8 cellular contexts compared by ENCODE assay signal in genomic region chr3:101829066-101829830, GRCh38. TPM values are rescaled to one million over a fixed set of nuclear protein-coding genes. Genes with fewer than 3 reads are reported as not detected.
DNase-seq lines count a peak whose midpoint lies in the region; ATAC-seq lines count a peak whose summit lies in the region.

No MANE protein-coding gene starts in this region.

- peak overlapping the region; percentile 93 for H3K27ac ChIP-seq in effector memory CD4-positive, alpha-beta T cell (ENCODE audit: insufficient read depth, low read length, poor library complexity, severe bottlenecking)

- H3K4me1 ChIP-seq in effector memory CD4-positive, alpha-beta T cell (ENCODE audit: control insufficient read depth, insufficient read depth, low read length, poor library complexity, severe bottlenecking), result peaks cover 29% of the 10 kb centered on the region

- H3K36me3 ChIP-seq in effector memory CD4-positive, alpha-beta T cell (ENCODE audit: control insufficient read depth, insufficient read depth, low read length), result no peaks in the 10 kb centered on the region

- no peaks in the 10 kb centered on the region for H3K27me3 ChIP-seq in effector memory CD4-positive, alpha-beta T cell (replicated peaks; ENCODE audit: control insufficient read depth, insufficient read depth, low read length, poor library complexity, severe bottlenecking)

- peak overlapping the region; percentile 61 for H3K4me3 ChIP-seq in effector memory CD4-positive, alpha-beta T cell (ENCODE audit: insufficient read depth, low read depth, low read length, poor library complexity, severe bottlenecking)

- no peaks in the 10 kb centered on the region for H3K27me3 Mint-ChIP-seq in natural killer cell treated with Interleukin-12 subunit alpha and Interleukin-12 subunit beta and Interleukin-15 and Interleukin-18, amount 100 ng/mL, for 72 hours

- peaks cover 66 to 78% of the 10 kb centered on the region in 2 donors for H3K4me1 Mint-ChIP-seq in natural killer cell treated with Interleukin-12 subunit alpha and Interleukin-12 subunit beta and Interleukin-15 and Interleukin-18, amount 100 ng/mL, for 72 hours (ENCODE audit: low read depth in 2 of 2)

- H3K9me3 Mint-ChIP-seq in natural killer cell treated with Interleukin-12 subunit alpha and Interleukin-12 subunit beta and Interleukin-15 and Interleukin-18, amount 100 ng/mL, for 72 hours, result no peaks in the 10 kb centered on the region

- H3K9me3 ChIP-seq in effector memory CD4-positive, alpha-beta T cell (ENCODE audit: control insufficient read depth, low read length), result no peaks in the 10 kb centered on the region

- DNase-seq in NCI-H1092 treated with DMSO at 0.1 percent for 48 hours (lab: John Stamatoyannopoulos, UW) (peak; percentile 20), NCI-H1092 (lab: John Stamatoyannopoulos, UW) (no peak), ureter (ENCODE audit: low spot score) (peak; percentile 66), AML-193 (lab: John Stamatoyannopoulos, UW) (no peak)
- DNase-seq in activated CD4-positive, alpha-beta T cell treated with anti-CD3 and anti-CD28 coated beads for 1 hour, result peak; percentile 44
- DNase-seq in effector memory CD4-positive, alpha-beta T cell, result peak; percentile 29 to 44 (median 41)
- peak; percentile 80 for DNase-seq in natural killer cell treated with Interleukin-12 subunit alpha and Interleukin-12 subunit beta and Interleukin-15 and Interleukin-18, amount 100 ng/mL, for 72 hours (ENCODE audit: low spot score)

- H3K4me3 Mint-ChIP-seq in natural killer cell treated with Interleukin-12 subunit alpha and Interleukin-12 subunit beta and Interleukin-15 and Interleukin-18, amount 100 ng/mL, for 72 hours, result peak overlapping the region; percentile 96

- H3K36me3 Mint-ChIP-seq in natural killer cell treated with Interleukin-12 subunit alpha and Interleukin-12 subunit beta and Interleukin-15 and Interleukin-18, amount 100 ng/mL, for 72 hours, result peaks cover 21% of the 10 kb centered on the region

- ATAC-seq in HG03108 (IDR thresholded peaks at IDR 0.05; ENCODE audit: unreplicated experiment), result peak; percentile 48
- peak; percentile 76 to 91 for ATAC-seq in natural killer cell treated with Interleukin-12 subunit alpha and Interleukin-12 subunit beta and Interleukin-15 and Interleukin-18, amount 100 ng/mL, for 72 hours

- peak overlapping the region; percentile 88 to 95 for H3K27ac Mint-ChIP-seq in natural killer cell treated with Interleukin-12 subunit alpha and Interleukin-12 subunit beta and Interleukin-15 and Interleukin-18, amount 100 ng/mL, for 72 hours

RNA-seq across cellular contexts. Expression of gene NFKBIZ, which starts 20.1 kb away (rescaled TPM):
- 100 to 1,000 TPM; 314 to 418 TPM for total RNA-seq in natural killer cell treated with Interleukin-12 subunit alpha and Interleukin-12 subunit beta and Interleukin-15 and Interleukin-18, amount 100 ng/mL, for 72 hours
- total RNA-seq in ureter, result 81.8 TPM

RNA-seq across cellular contexts. Expression of gene NXPE3, which starts 50.2 kb away (rescaled TPM):
- total RNA-seq in natural killer cell treated with Interleukin-12 subunit alpha and Interleukin-12 subunit beta and Interleukin-15 and Interleukin-18, amount 100 ng/mL, for 72 hours, result 10 to 100 TPM; 14.9 to 20.6 TPM
- 14.5 TPM for total RNA-seq in ureter

Comparison
In these comparisons a context has a peak if more than half of its experiments do, and no peak if none do; other contexts are left out.
1. DNase-seq: peak in NCI-H1092 treated with DMSO at 0.1 percent for 48 hours (single experiment), activated CD4-positive, alpha-beta T cell treated with anti-CD3 and anti-CD28 coated beads for 1 hour (single experiment), effector memory CD4-positive, alpha-beta T cell (3 of 3), natural killer cell treated with Interleukin-12 subunit alpha and Interleukin-12 subunit beta and Interleukin-15 and Interleukin-18, amount 100 ng/mL, for 72 hours (single experiment) and ureter (single experiment); none in NCI-H1092 (single experiment) and AML-193 (0 of 2).